ENCODE assay signal across 17 cellular contexts in genomic region chr2:202023198-202023903, GRCh38. TPM values are rescaled to one million over a fixed set of nuclear protein-coding genes. Genes with fewer than 3 reads are reported as not detected.
DNase-seq lines count a peak whose midpoint lies in the region; ATAC-seq and TF ChIP-seq lines count a peak whose summit lies in the region.
"Had no signal": no experiment of that assay in that cellular context is flagged by ENCODE, and none has a peak within 500 bp of the region (broad histone marks: within the 10 kb centered on the region; RNA-seq: fewer than 3 reads in every experiment).

No MANE protein-coding gene starts in this region.

- H3K9me3 ChIP-seq in ectodermal cell (ENCODE audit: control insufficient read depth, low read length) (no peaks in the 10 kb centered on the region), stomach (no peaks in the 10 kb centered on the region)
- no peaks in the 10 kb centered on the region for H3K9me3 ChIP-seq in CD8-positive, alpha-beta memory T cell (ENCODE audit: low read length)

- H3K36me3 ChIP-seq in H7 (replicated peaks; ENCODE audit: control insufficient read depth, insufficient read depth, low read length) (no peaks in the 10 kb centered on the region), ectodermal cell (ENCODE audit: control insufficient read depth, insufficient read depth, low read length) (no peaks in the 10 kb centered on the region), stomach (no peaks in the 10 kb centered on the region)
- no peaks in the 10 kb centered on the region for H3K36me3 ChIP-seq in CD8-positive, alpha-beta memory T cell (ENCODE audit: insufficient read depth, low read length)

- POLR2A ChIA-PET in CD8-positive, alpha-beta memory T cell (lab: Charles Lee) = no interaction called here

- peaks cover 42% of the 10 kb centered on the region for H3K4me1 ChIP-seq in ectodermal cell (ENCODE audit: control insufficient read depth, insufficient read depth, low read length)
- H3K4me1 ChIP-seq in stomach = peaks cover 0 to 22% (median under 1%) of the 10 kb centered on the region in 4 donors
- no peaks in the 10 kb centered on the region for H3K4me1 ChIP-seq in CD8-positive, alpha-beta memory T cell (ENCODE audit: insufficient read depth, low read length)

- no peaks in the 10 kb centered on the region for H3K9me3 Mint-ChIP-seq in neural crest cell
- no peaks in the 10 kb centered on the region for H3K9me3 Mint-ChIP-seq in endothelial cell (ENCODE audit: unreplicated experiment)
- peaks cover 0 to 2% (median 0%) of the 10 kb centered on the region in 5 donors for H3K9me3 Mint-ChIP-seq in CD8-positive, alpha-beta memory T cell
- no peaks in the 10 kb centered on the region for H3K9me3 Mint-ChIP-seq in stimulated activated naive B cell treated with anti-CD40 and anti-IgM and Interleukin-4, amounts not matched to agents 10 μg/mL and 1 μg/mL and 100 μg/mL, for 72 hours

- H3K27me3 ChIP-seq in H7 (ENCODE audit: control insufficient read depth, insufficient read depth, low read length) = peaks cover 11% of the 10 kb centered on the region
- H3K27me3 ChIP-seq in ectodermal cell (ENCODE audit: control insufficient read depth, insufficient read depth, low read length, poor library complexity, severe bottlenecking) = no peaks in the 10 kb centered on the region
- H3K27me3 ChIP-seq in stomach = no peaks in the 10 kb centered on the region
- no peaks in the 10 kb centered on the region for H3K27me3 ChIP-seq in CD8-positive, alpha-beta memory T cell (ENCODE audit: insufficient read depth, low read length, poor library complexity, severe bottlenecking)

- H3K27me3 Mint-ChIP-seq in neural crest cell (ENCODE audit: low read depth) = no peaks in the 10 kb centered on the region
- H3K27me3 Mint-ChIP-seq in endothelial cell (ENCODE audit: unreplicated experiment) = peaks cover 6% of the 10 kb centered on the region
- H3K27me3 Mint-ChIP-seq in CD8-positive, alpha-beta memory T cell = peaks cover 5 to 11% of the 10 kb centered on the region in 2 donors
- peaks cover 19 to 29% of the 10 kb centered on the region in 2 donors for H3K27me3 Mint-ChIP-seq in stimulated activated naive B cell treated with anti-CD40 and anti-IgM and Interleukin-4, amounts not matched to agents 10 μg/mL and 1 μg/mL and 100 μg/mL, for 72 hours

- no peak for TF ChIP-seq POLR2A in stomach (IDR thresholded peaks at IDR 0.05)

- intact Hi-C loops in stomach (cut with DNase I; ENCODE audit: low total_unique reads) = no loop called here

- no peak overlapping the region for H3K4me3 ChIP-seq in H7 (ENCODE audit: insufficient read depth, low read depth, low read length)
- no peak overlapping the region for H3K4me3 ChIP-seq in ectodermal cell (ENCODE audit: insufficient read depth, low read depth, low read length)
- H3K4me3 ChIP-seq in stomach = no peak overlapping the region
- H3K4me3 ChIP-seq in CD8-positive, alpha-beta memory T cell (ENCODE audit: low read length) = no peak overlapping the region

- no peaks in the 10 kb centered on the region for H3K36me3 Mint-ChIP-seq in neural crest cell (ENCODE audit: low read depth)
- peaks cover 5% of the 10 kb centered on the region for H3K36me3 Mint-ChIP-seq in endothelial cell (ENCODE audit: low read depth, unreplicated experiment)
- no peaks in the 10 kb centered on the region for H3K36me3 Mint-ChIP-seq in CD8-positive, alpha-beta memory T cell
- no peaks in the 10 kb centered on the region for H3K36me3 Mint-ChIP-seq in stimulated activated naive B cell treated with anti-CD40 and anti-IgM and Interleukin-4, amounts not matched to agents 10 μg/mL and 1 μg/mL and 100 μg/mL, for 72 hours

- DNase-seq in H7 (peak; percentile 78), NCI-H1930 (lab: John Stamatoyannopoulos, UW) (peak; percentile 58 to 74), neural crest cell (ENCODE audit: low read depth, low spot score) (no peak), endothelial cell (ENCODE audit: low spot score) (no peak), stomach (no peak)
- no peak for DNase-seq in CD8-positive, alpha-beta memory T cell
- DNase-seq in stimulated activated naive B cell treated with anti-CD40 and anti-IgM and Interleukin-4, amounts not matched to agents 10 μg/mL and 1 μg/mL and 100 μg/mL, for 72 hours = no peak
- DNase-seq: activated CD8-positive, alpha-beta memory T cell treated with anti-CD3 and anti-CD28 coated beads, Interleukin-2, amount 50 U/mL, for 4 hours; activated naive CD4-positive, alpha-beta T cell treated with anti-CD3 and anti-CD28 coated beads, Interleukin-2, amount 50 U/mL, for 16 hours; mesenchymal stem cell; SHP77; stimulated activated naive CD8-positive, alpha-beta T cell treated with anti-CD3 and anti-CD28 coated beads, Interleukin-15, Interleukin-2, amounts not matched to agents 100 U/mL and 50 U/mL, for 24 hours had no signal

- CTCF ChIA-PET in CD8-positive, alpha-beta memory T cell (lab: Charles Lee) = no interaction called here

- H3K4me3 Mint-ChIP-seq in neural crest cell (no peak overlapping the region), endothelial cell (ENCODE audit: unreplicated experiment) (no peak overlapping the region)
- no peak overlapping the region for H3K4me3 Mint-ChIP-seq in CD8-positive, alpha-beta memory T cell
- H3K4me3 Mint-ChIP-seq in stimulated activated naive B cell treated with anti-CD40 and anti-IgM and Interleukin-4, amounts not matched to agents 10 μg/mL and 1 μg/mL and 100 μg/mL, for 72 hours = no peak overlapping the region

- no peak for TF ChIP-seq EP300 in stomach (IDR thresholded peaks at IDR 0.05)

- WGBS in ectodermal cell, 2 experiments = 3 to 5% methylated on average over 9 to 10 of the region's 10 CpGs
- 56 to 63% (median 59%) methylated on average over 10 of the region's 10 CpGs for WGBS in stomach, 5 donors

- H3K27ac Mint-ChIP-seq in neural crest cell (ENCODE audit: unreplicated experiment) (peak overlapping the region; percentile 68), endothelial cell (ENCODE audit: unreplicated experiment) (no peak overlapping the region)
- H3K27ac Mint-ChIP-seq in CD8-positive, alpha-beta memory T cell = no peak overlapping the region
- no peak overlapping the region for H3K27ac Mint-ChIP-seq in stimulated activated naive B cell treated with anti-CD40 and anti-IgM and Interleukin-4, amounts not matched to agents 10 μg/mL and 1 μg/mL and 100 μg/mL, for 72 hours

- TF ChIP-seq CTCF in neural crest cell (conservative IDR thresholded peaks at IDR 0.05) (no peak), endothelial cell (IDR thresholded peaks at IDR 0.05; ENCODE audit: unreplicated experiment) (no peak), stomach (IDR thresholded peaks at IDR 0.05) (no peak)

- peak overlapping the region; percentile 84 for H3K27ac ChIP-seq in ectodermal cell (ENCODE audit: insufficient read depth, low read depth, low read length, poor library complexity, severe bottlenecking)
- H3K27ac ChIP-seq in stomach = no peak overlapping the region
- no peak overlapping the region for H3K27ac ChIP-seq in CD8-positive, alpha-beta memory T cell (ENCODE audit: low read depth, low read length)

- H3K4me1 Mint-ChIP-seq in neural crest cell = peaks cover 44% of the 10 kb centered on the region
- H3K4me1 Mint-ChIP-seq in endothelial cell (ENCODE audit: unreplicated experiment) = peaks cover 49% of the 10 kb centered on the region
- no peaks in the 10 kb centered on the region for H3K4me1 Mint-ChIP-seq in CD8-positive, alpha-beta memory T cell
- no peaks in the 10 kb centered on the region for H3K4me1 Mint-ChIP-seq in stimulated activated naive B cell treated with anti-CD40 and anti-IgM and Interleukin-4, amounts not matched to agents 10 μg/mL and 1 μg/mL and 100 μg/mL, for 72 hours

- no peak for ATAC-seq in stimulated activated naive B cell treated with anti-CD40 and anti-IgM and Interleukin-4, amounts not matched to agents 10 μg/mL and 1 μg/mL and 100 μg/mL, for 72 hours (replicated peaks)
- ATAC-seq: stimulated activated naive CD8-positive, alpha-beta T cell treated with anti-CD3 and anti-CD28 coated beads, Interleukin-15, Interleukin-2, amounts not matched to agents 100 U/mL and 50 U/mL, for 24 hours had no signal

RNA-seq across cellular contexts. Expression of gene FZD7, which starts 10.3 kb away (rescaled TPM):
- 103 and 114 TPM in 2 replicates for total RNA-seq in H7 (2014; rRNA removed; shearing (Covaris generic))
- 229 TPM for polyA plus RNA-seq in ectodermal cell (2013, experiment 1 of 4)
- 222 TPM for polyA plus RNA-seq in ectodermal cell (2013, experiment 2 of 4)
- polyA plus RNA-seq in ectodermal cell (2013, experiment 3 of 4) = 189 TPM
- 191 TPM for polyA plus RNA-seq in ectodermal cell (2013, experiment 4 of 4)
- 89.1 and 91.0 TPM in 2 replicates for total RNA-seq in neural crest cell
- total RNA-seq in endothelial cell (ENCODE audit: unreplicated experiment) = 42.2 TPM
- 10 to 100 TPM in 1 of 5 donors, 1 to 10 TPM in 4; 4.1 to 20.9 (median 7.8) TPM for total RNA-seq in stomach
- 1 to 10 TPM; 1.7 to 4.6 (median 3.5) TPM for polyA plus RNA-seq in stomach
- under 1 TPM; 0.55 to 0.75 TPM for total RNA-seq in CD8-positive, alpha-beta memory T cell
- polyA plus RNA-seq in CD8-positive, alpha-beta memory T cell = not detected

RNA-seq across cellular contexts. Expression of gene KIAA2012, which starts 49.7 kb away (rescaled TPM):
- not detected in 2 replicates for total RNA-seq in H7 (2014; rRNA removed; shearing (Covaris generic))
- polyA plus RNA-seq in ectodermal cell (2013, experiment 1 of 4) = not detected
- 0.12 TPM for polyA plus RNA-seq in ectodermal cell (2013, experiment 2 of 4)
- 0.11 TPM for polyA plus RNA-seq in ectodermal cell (2013, experiment 3 of 4)
- polyA plus RNA-seq in ectodermal cell (2013, experiment 4 of 4) = 0.08 TPM
- total RNA-seq in neural crest cell = 0.07 and 0.34 TPM in 2 replicates
- total RNA-seq in endothelial cell (ENCODE audit: unreplicated experiment) = 0.08 TPM
- total RNA-seq in stomach = under 1 TPM in 1 of 5 donors, not detected in 4; 0.18 TPM
- polyA plus RNA-seq in stomach = under 1 TPM in 1 of 3 donors, not detected in 2; 0.03 TPM
- total RNA-seq in CD8-positive, alpha-beta memory T cell = not detected
- polyA plus RNA-seq in CD8-positive, alpha-beta memory T cell = not detected
- total RNA-seq: Daoy; dermis microvascular lymphatic vessel endothelial cell; osteoblast; T-helper 2 cell treated with Interferon-gamma antibody and Interleukin-4, amounts not matched to agents 100 ng/mL and 5 ng/mL, for 36 hours had no signal

Comparison
In these comparisons a context has a peak if more than half of its experiments do, and no peak if none do; other contexts are left out.
1. DNase-seq: peak in H7 (single experiment) and NCI-H1930 (2 of 2); none in neural crest cell (single experiment), endothelial cell (single experiment), stomach (single experiment), CD8-positive, alpha-beta memory T cell (0 of 5) and stimulated activated naive B cell treated with anti-CD40 and anti-IgM and Interleukin-4, amounts not matched to agents 10 μg/mL and 1 μg/mL and 100 μg/mL, for 72 hours (single experiment).